In genomic region chr5:14687023-14687665, GRCh38 we compare ENCODE assay signal across 17 cellular contexts. TPM values are rescaled to one million over a fixed set of nuclear protein-coding genes. Genes with fewer than 3 reads are reported as not detected.
A peak's percentile ranks its signal among the peaks of the same experiment; 100 is the strongest.
DNase-seq lines count a peak whose midpoint lies in the region; ATAC-seq and TF ChIP-seq lines count a peak whose summit lies in the region.
"Had no signal": no experiment of that assay in that cellular context is flagged by ENCODE, and none has a peak within 500 bp of the region (broad histone marks: within the 10 kb centered on the region; RNA-seq: fewer than 3 reads in every experiment).

No MANE protein-coding gene starts in this region.

- no peak overlapping the region for H4K8ac ChIP-seq in trophoblast cell (ENCODE audit: low read depth, low read length)

- no peaks in the 10 kb centered on the region for H3F3A ChIP-seq in neural progenitor cell (ENCODE audit: low read depth)

- no peak overlapping the region for H2BK120ac ChIP-seq in trophoblast cell (ENCODE audit: insufficient read depth, low read length, poor library complexity)

- H3K14ac ChIP-seq in trophoblast cell (ENCODE audit: low read length) = no peak overlapping the region

- no peaks in the 10 kb centered on the region for H3K79me1 ChIP-seq in trophoblast cell (ENCODE audit: low read length)

- H4K20me1 ChIP-seq in neural progenitor cell (ENCODE audit: low read depth) = peaks cover 5% of the 10 kb centered on the region

- H3K23ac ChIP-seq in trophoblast cell (ENCODE audit: low read length) = no peak overlapping the region

- H3K36me3 Mint-ChIP-seq in CD4-positive, alpha-beta T cell (ENCODE audit: low read depth) = peaks cover 93% of the 10 kb centered on the region
- H3K36me3 Mint-ChIP-seq in naive thymus-derived CD8-positive, alpha-beta T cell = peaks cover 18 to 91% (median 31%) of the 10 kb centered on the region in 3 donors
- peaks cover 19 to 52% (median 43%) of the 10 kb centered on the region in 5 donors for H3K36me3 Mint-ChIP-seq in naive thymus-derived CD4-positive, alpha-beta T cell
- peaks cover 36% of the 10 kb centered on the region for H3K36me3 Mint-ChIP-seq in neural progenitor cell

- DNase-seq in CD4-positive, alpha-beta T cell = no peak
- DNase-seq in RWPE1 (ENCODE audit: low spot score) (no peak), esophagus squamous epithelium (lab: John Stamatoyannopoulos, UW) (no peak), trophoblast cell (peak; percentile 63 to 77), neural progenitor cell (ENCODE audit: low spot score) (no peak), SW480 (ENCODE audit: low spot score) (no peak)
- no peak for DNase-seq in naive thymus-derived CD8-positive, alpha-beta T cell
- no peak for DNase-seq in naive thymus-derived CD4-positive, alpha-beta T cell
- DNase-seq: activated CD4-positive, alpha-beta memory T cell treated with anti-CD3 and anti-CD28 coated beads for 36 hours; adrenal gland; NCI-H2029 treated with DMSO at 0.1 percent for 48 hours; testis had no signal

- no peak overlapping the region for H3K4me3 Mint-ChIP-seq in CD4-positive, alpha-beta T cell
- no peak overlapping the region for H3K4me3 Mint-ChIP-seq in naive thymus-derived CD8-positive, alpha-beta T cell
- H3K4me3 Mint-ChIP-seq in naive thymus-derived CD4-positive, alpha-beta T cell = no peak overlapping the region
- no peak overlapping the region for H3K4me3 Mint-ChIP-seq in neural progenitor cell
- H3K4me3 Mint-ChIP-seq: activated CD4-positive, alpha-beta memory T cell treated with anti-CD3 and anti-CD28 coated beads for 36 hours; activated T-helper 1 cell treated with anti-CD3 and anti-CD28 coated beads, Interleukin-12 subunit alpha, Interleukin-12 subunit beta, Interleukin-2, Interleukin-4 antibody, amounts not matched to agents 30 ng/mL and 10 ng/mL and 1 ng/mL, durations not matched to agents 14 hours and 24 hours and 36 hours; mesothelial cell of epicardium had no signal

- CTCF ChIA-PET in CD4-positive, alpha-beta T cell (lab: Charles Lee) = interaction anchor here (1.8 to 2.1 kb wide), 3 partner anchors 12 to 183 kb away, joined by 10 to 16 read pairs (median 16); no protein-coding TSS in a partner anchor
- CTCF ChIA-PET in RWPE1 (lab: Yijun Ruan, JAX) = interaction anchor here (0.6 to 1.9 kb wide), 3 partner anchors 16 to 317 kb away, joined by 4 to 5 read pairs (median 4); no protein-coding TSS in a partner anchor
- CTCF ChIA-PET in naive thymus-derived CD4-positive, alpha-beta T cell (lab: Charles Lee) = interaction anchor here (1.3 to 6.3 kb wide), 7 partner anchors 10 to 319 kb away, joined by 3 to 49 read pairs (median 16); no protein-coding TSS in a partner anchor

- H3K79me2 ChIP-seq in trophoblast cell (ENCODE audit: control insufficient read depth, insufficient read depth, low read length, poor library complexity) (no peaks in the 10 kb centered on the region), neural progenitor cell (ENCODE audit: low read depth) (no peaks in the 10 kb centered on the region)

- POLR2A ChIA-PET in CD4-positive, alpha-beta T cell (lab: Charles Lee) = interaction anchor here (2.4 kb wide), 1 partner anchor 20 kb away, joined by 20 read pairs; no protein-coding TSS in a partner anchor
- POLR2A ChIA-PET in RWPE1 (lab: Yijun Ruan, JAX; ENCODE audit: low non-redundant PET) = no interaction called here
- POLR2A ChIA-PET in naive thymus-derived CD8-positive, alpha-beta T cell (lab: Charles Lee) = interaction anchor here (1.9 to 3.2 kb wide), 3 partner anchors 19 to 183 kb away, joined by 5 to 15 read pairs (median 15); no protein-coding TSS in a partner anchor
- POLR2A ChIA-PET in naive thymus-derived CD4-positive, alpha-beta T cell (lab: Charles Lee) = interaction anchor here (0.9 to 3.1 kb wide), 3 partner anchors 20 to 40 kb away, joined by 3 to 17 read pairs (median 6); no protein-coding TSS in a partner anchor

- no peaks in the 10 kb centered on the region for H3K9me3 Mint-ChIP-seq in CD4-positive, alpha-beta T cell
- peaks cover 0 to 2% (median 0%) of the 10 kb centered on the region in 9 donors for H3K9me3 Mint-ChIP-seq in naive thymus-derived CD8-positive, alpha-beta T cell
- peaks cover 0 to 7% (median 2%) of the 10 kb centered on the region in 11 donors for H3K9me3 Mint-ChIP-seq in naive thymus-derived CD4-positive, alpha-beta T cell
- H3K9me3 Mint-ChIP-seq in neural progenitor cell = no peaks in the 10 kb centered on the region

- H3K18ac ChIP-seq in trophoblast cell (ENCODE audit: low read length) = no peak overlapping the region

- H3K4me3 ChIP-seq in esophagus squamous epithelium (no peak overlapping the region), trophoblast cell (ENCODE audit: low read depth, low read length) (no peak overlapping the region), neural progenitor cell (no peak overlapping the region)
- H3K4me3 ChIP-seq in naive thymus-derived CD4-positive, alpha-beta T cell (ENCODE audit: low read length) = no peak overlapping the region
- H3K4me3 ChIP-seq: adrenal gland, BLaER1, GM12878, testis had no signal

- H3K9me3 ChIP-seq in CD4-positive, alpha-beta T cell (ENCODE audit: control insufficient read depth, low read length) = peaks cover 4% of the 10 kb centered on the region
- H3K9me3 ChIP-seq in esophagus squamous epithelium (peaks cover 0 to 8% (median 5%) of the 10 kb centered on the region in 3 donors), trophoblast cell (ENCODE audit: insufficient read depth, low read depth, low read length) (no peaks in the 10 kb centered on the region), neural progenitor cell (ENCODE audit: low read depth) (no peaks in the 10 kb centered on the region)
- peaks cover 0 to 9% (median 0%) of the 10 kb centered on the region in 3 experiments for H3K9me3 ChIP-seq in naive thymus-derived CD4-positive, alpha-beta T cell (ENCODE audit: control insufficient read depth in 2 of 3, low read length in 3 of 3)
- H3K9me3 ChIP-seq: adrenal gland, testis had no signal

- intact Hi-C loops in CD4-positive, alpha-beta T cell (cut with DNase I, micrococcal nuclease) = loop anchor here (1.0 to 5.0 kb wide), 3 partner anchors 41 to 260 kb away; partner anchors contain the start of gene ANKH (in 2 of the 2)
- intact Hi-C loops in esophagus squamous epithelium (cut with DNase I) = no loop called here
- intact Hi-C loops in naive thymus-derived CD4-positive, alpha-beta T cell (cut with micrococcal nuclease) = loop anchor here (5.0 kb wide), 2 partner anchors 55 to 185 kb away; partner anchors contain the start of gene ANKH (in 1 of the 2)

- no peak overlapping the region for H3K27ac ChIP-seq in CD4-positive, alpha-beta T cell (ENCODE audit: low read depth, low read length)
- H3K27ac ChIP-seq in RWPE1 (peak overlapping the region; percentile 81), esophagus squamous epithelium (peak overlapping the region; percentile 39 to 76 (median 51)), trophoblast cell (ENCODE audit: low read depth, low read length) (no peak overlapping the region), neural progenitor cell (no peak overlapping the region)
- H3K27ac ChIP-seq in naive thymus-derived CD4-positive, alpha-beta T cell (ENCODE audit: low read depth, low read length) = no peak overlapping the region
- H3K27ac ChIP-seq: adrenal gland, BLaER1, parathyroid adenoma, testis had no signal

- no peak overlapping the region for H4K91ac ChIP-seq in trophoblast cell (ENCODE audit: low read depth, low read length)

- peaks cover 16% of the 10 kb centered on the region for H3K4me1 Mint-ChIP-seq in CD4-positive, alpha-beta T cell (ENCODE audit: low read depth)
- peaks cover 7 to 12% (median 9%) of the 10 kb centered on the region in 4 donors for H3K4me1 Mint-ChIP-seq in naive thymus-derived CD8-positive, alpha-beta T cell
- H3K4me1 Mint-ChIP-seq in naive thymus-derived CD4-positive, alpha-beta T cell = peaks cover 4 to 21% (median 14%) of the 10 kb centered on the region in 7 donors
- H3K4me1 Mint-ChIP-seq in neural progenitor cell = peaks cover 4% of the 10 kb centered on the region

- no peak for TF ChIP-seq POLR2A in esophagus squamous epithelium (IDR thresholded peaks at IDR 0.05)

- H3K27ac Mint-ChIP-seq in CD4-positive, alpha-beta T cell = peak overlapping the region; percentile 17
- H3K27ac Mint-ChIP-seq in naive thymus-derived CD8-positive, alpha-beta T cell = peak overlapping the region in 3 of 10 donors; percentile 8 to 21 (median 20)
- H3K27ac Mint-ChIP-seq in naive thymus-derived CD4-positive, alpha-beta T cell = peak overlapping the region in 2 of 9 donors; percentile 62 to 82
- no peak overlapping the region for H3K27ac Mint-ChIP-seq in neural progenitor cell
- H3K27ac Mint-ChIP-seq: activated CD4-positive, alpha-beta memory T cell treated with anti-CD3 and anti-CD28 coated beads for 36 hours; activated T-helper 1 cell treated with anti-CD3 and anti-CD28 coated beads, Interleukin-12 subunit alpha, Interleukin-12 subunit beta, Interleukin-2, Interleukin-4 antibody, amounts not matched to agents 30 ng/mL and 10 ng/mL and 1 ng/mL, durations not matched to agents 14 hours and 24 hours and 36 hours; mesothelial cell of epicardium had no signal

- 35% methylated on average over 3 to 4 of the region's 4 CpGs for WGBS in esophagus squamous epithelium, 2 donors
- no CpG with 5 or more reads among the region's 4 CpGs for WGBS in trophoblast cell (ENCODE audit: extremely low coverage, insufficient coverage, insufficient read length)

- H3K27me3 Mint-ChIP-seq in CD4-positive, alpha-beta T cell = no peaks in the 10 kb centered on the region
- no peaks in the 10 kb centered on the region for H3K27me3 Mint-ChIP-seq in naive thymus-derived CD8-positive, alpha-beta T cell
- H3K27me3 Mint-ChIP-seq in naive thymus-derived CD4-positive, alpha-beta T cell = no peaks in the 10 kb centered on the region
- H3K27me3 Mint-ChIP-seq in neural progenitor cell (ENCODE audit: insufficient read depth, low read depth) = peaks cover 2% of the 10 kb centered on the region
- H3K27me3 Mint-ChIP-seq: activated CD4-positive, alpha-beta memory T cell treated with anti-CD3 and anti-CD28 coated beads for 36 hours had no signal

- H3K4me1 ChIP-seq in esophagus squamous epithelium = peaks cover 0 to 40% (median 14%) of the 10 kb centered on the region in 3 donors
- H3K4me1 ChIP-seq in trophoblast cell (ENCODE audit: control insufficient read depth in 1 of 2, insufficient read depth in 2 of 2, low read length in 2 of 2) = no peaks in the 10 kb centered on the region
- H3K4me1 ChIP-seq in naive thymus-derived CD4-positive, alpha-beta T cell (ENCODE audit: control insufficient read depth in 2 of 2, insufficient read depth in 2 of 2, low read length in 2 of 2) = peaks cover 4% of the 10 kb centered on the region in 2 donors
- no peaks in the 10 kb centered on the region for H3K4me1 ChIP-seq in neural progenitor cell
- H3K4me1 ChIP-seq: BLaER1 had no signal

- no peak for TF ChIP-seq CTCF in CD4-positive, alpha-beta T cell (IDR thresholded peaks at IDR 0.05)
- TF ChIP-seq CTCF in RWPE1 (conservative IDR thresholded peaks at IDR 0.05; ENCODE audit: low read depth) = no peak
- TF ChIP-seq CTCF in esophagus squamous epithelium (IDR thresholded peaks at IDR 0.05) = peak in 3 of 6 experiments; percentile 19 to 53 (median 37)
- no peak for TF ChIP-seq CTCF in neural progenitor cell (IDR thresholded peaks at IDR 0.05)

- H2AK5ac ChIP-seq in trophoblast cell (ENCODE audit: low read length) = no peak overlapping the region

- peaks cover 20 to 83% (median 23%) of the 10 kb centered on the region in 3 donors for H3K36me3 ChIP-seq in esophagus squamous epithelium
- peaks cover 13 to 29% of the 10 kb centered on the region in 2 experiments for H3K36me3 ChIP-seq in trophoblast cell (ENCODE audit: control insufficient read depth in 1 of 2, insufficient read depth in 2 of 2, low read length in 2 of 2)
- H3K36me3 ChIP-seq in naive thymus-derived CD4-positive, alpha-beta T cell (ENCODE audit: control insufficient read depth in 2 of 3, insufficient read depth in 3 of 3, low read length in 3 of 3) = peaks cover 7 to 66% (median 38%) of the 10 kb centered on the region in 3 experiments
- peaks cover 15% of the 10 kb centered on the region for H3K36me3 ChIP-seq in neural progenitor cell

- no peak overlapping the region for H2AFZ ChIP-seq in trophoblast cell (ENCODE audit: insufficient read depth, low read length, poor library complexity)
- H2AFZ ChIP-seq in neural progenitor cell (replicated peaks) = no peak overlapping the region
- H2AFZ ChIP-seq: parathyroid adenoma had no signal

- no peak overlapping the region for H2BK12ac ChIP-seq in trophoblast cell (ENCODE audit: low read length)

- H3K4me2 ChIP-seq in trophoblast cell (ENCODE audit: low read length) (no peak overlapping the region), neural progenitor cell (no peak overlapping the region)
- H3K4me2 ChIP-seq: BLaER1 had no signal

- H3K9ac ChIP-seq in trophoblast cell (ENCODE audit: low read length) = no peak overlapping the region
- H3K9ac ChIP-seq in neural progenitor cell = no peak overlapping the region
- H3K9ac ChIP-seq: BLaER1, parathyroid adenoma had no signal

- ATAC-seq in CD4-positive, alpha-beta T cell (ENCODE audit: poor library complexity) = no peak
- no peak for ATAC-seq in naive thymus-derived CD8-positive, alpha-beta T cell
- no peak for ATAC-seq in naive thymus-derived CD4-positive, alpha-beta T cell
- ATAC-seq: GM12878 had no signal

- H3K4ac ChIP-seq in trophoblast cell (ENCODE audit: low read depth, low read length) = no peak overlapping the region

- no peak overlapping the region for H2BK5ac ChIP-seq in trophoblast cell (ENCODE audit: low read depth, low read length, poor library complexity)

- no peak overlapping the region for H4K12ac ChIP-seq in trophoblast cell (ENCODE audit: low read depth, low read length)

- H3K27me3 ChIP-seq in CD4-positive, alpha-beta T cell (ENCODE audit: control insufficient read depth, insufficient read depth, low read length) = no peaks in the 10 kb centered on the region
- H3K27me3 ChIP-seq in esophagus squamous epithelium (no peaks in the 10 kb centered on the region), trophoblast cell (ENCODE audit: insufficient read depth, low read length) (no peaks in the 10 kb centered on the region), neural progenitor cell (no peaks in the 10 kb centered on the region)
- H3K27me3 ChIP-seq in naive thymus-derived CD4-positive, alpha-beta T cell (ENCODE audit: control insufficient read depth in 2 of 2, insufficient read depth in 2 of 2, low read length in 2 of 2) = no peaks in the 10 kb centered on the region
- H3K27me3 ChIP-seq: adrenal gland, BLaER1, testis had no signal

RNA-seq across cellular contexts. Expression of gene OTULIN, which starts 22.6 kb away (rescaled TPM):
- total RNA-seq in CD4-positive, alpha-beta T cell = 10 to 100 TPM; 69.4 to 77.0 TPM
- total RNA-seq in esophagus squamous epithelium (10 to 100 TPM; 23.9 to 38.6 (median 34.5) TPM), neural progenitor cell (ENCODE audit: low replicate concordance) (23.1 and 32.9 TPM in 2 replicates)
- 8.8 and 9.2 TPM in 2 replicates for polyA plus RNA-seq in trophoblast cell (2013)
- 10 to 100 TPM; 68.1 to 77.0 TPM for total RNA-seq in naive thymus-derived CD8-positive, alpha-beta T cell
- 10 to 100 TPM; 15.7 to 22.7 (median 17.2) TPM for polyA plus RNA-seq in naive thymus-derived CD8-positive, alpha-beta T cell
- 10 to 100 TPM; 48.3 to 66.9 (median 58.2) TPM for total RNA-seq in naive thymus-derived CD4-positive, alpha-beta T cell
- polyA plus RNA-seq in naive thymus-derived CD4-positive, alpha-beta T cell = 10 to 100 TPM; 12.1 to 13.6 TPM

Comparison
In these comparisons a context has a peak if more than half of its experiments do, and no peak if none do; other contexts are left out.
1. DNase-seq: peak in trophoblast cell (2 of 2); none in CD4-positive, alpha-beta T cell (0 of 10), RWPE1 (single experiment), esophagus squamous epithelium (single experiment), naive thymus-derived CD8-positive, alpha-beta T cell (0 of 10), naive thymus-derived CD4-positive, alpha-beta T cell (0 of 9), neural progenitor cell (single experiment) and SW480 (single experiment).
2. H3K27ac ChIP-seq: peak in RWPE1 (single experiment) and esophagus squamous epithelium (4 of 4); none in CD4-positive, alpha-beta T cell (single experiment), trophoblast cell (single experiment), naive thymus-derived CD4-positive, alpha-beta T cell (single experiment) and neural progenitor cell (single experiment).